Comparison of ENCODE assay signal across 19 cellular contexts in genomic region chr19:45784096-45784495, GRCh38. TPM values are rescaled to one million over a fixed set of nuclear protein-coding genes. Genes with fewer than 3 reads are reported as not detected.
DNase-seq lines count a peak whose midpoint lies in the region; ATAC-seq and TF ChIP-seq lines count a peak whose summit lies in the region.
"Had no signal": no experiment of that assay in that cellular context is flagged by ENCODE, and none has a peak within 500 bp of the region (broad histone marks: within the 10 kb centered on the region; RNA-seq: fewer than 3 reads in every experiment).

No MANE protein-coding gene starts in this region.

- H3K27ac Mint-ChIP-seq in activated CD4-positive, alpha-beta memory T cell treated with anti-CD3 and anti-CD28 coated beads for 36 hours, result no peak overlapping the region
- H3K27ac Mint-ChIP-seq in activated naive CD8-positive, alpha-beta T cell treated with anti-CD3 and anti-CD28 coated beads for 36 hours, result no peak overlapping the region
- H3K27ac Mint-ChIP-seq: activated CD4-positive, alpha-beta T cell treated with anti-CD3 and anti-CD28 coated beads, Interleukin-2, amount 10 ng/mL, durations not matched to agents 24 days and 14 days; activated naive CD8-positive, alpha-beta T cell treated with anti-CD3 and anti-CD28 coated beads, Interleukin-2, amount 10 ng/mL, durations not matched to agents 7 days and 5 days; CD8-positive, alpha-beta T cell; T-helper 1 cell treated with Interleukin-12 subunit alpha and Interleukin-12 subunit beta and Interleukin-4 antibody, amounts not matched to agents 30 μg/mL and 1 μg/mL, for 36 hours had no signal

- POLR2A ChIA-PET in SK-N-SH (lab: Yijun Ruan, JAX), result no interaction called here
- POLR2A ChIA-PET in activated CD4-positive, alpha-beta memory T cell treated with anti-CD3 and anti-CD28 coated beads for 36 hours (lab: Charles Lee), result no interaction called here

- WGBS in SK-N-SH (ENCODE audit: low lambda C conversion rate), result 88% methylated on average over 3 of the region's 4 CpGs
- 83% methylated on average over 1 of the region's 4 CpGs for WGBS in esophagus muscularis mucosa
- WGBS in prostate gland, result 81% methylated on average over 4 of the region's 4 CpGs
- WGBS in urinary bladder, result 71% methylated on average over 4 of the region's 4 CpGs

- TF ChIP-seq EP300 in SK-N-SH (IDR thresholded peaks at IDR 0.05; ENCODE audit: borderline replicate concordance in 1 of 2, low read depth in 1 of 2, low read length in 1 of 2) (no peak), esophagus muscularis mucosa (IDR thresholded peaks at IDR 0.05) (no peak)

- peaks cover 9% of the 10 kb centered on the region for H3K4me1 Mint-ChIP-seq in activated CD4-positive, alpha-beta memory T cell treated with anti-CD3 and anti-CD28 coated beads for 36 hours (ENCODE audit: low read depth)
- H3K4me1 Mint-ChIP-seq in activated naive CD8-positive, alpha-beta T cell treated with anti-CD3 and anti-CD28 coated beads for 36 hours, result peaks cover 8% of the 10 kb centered on the region

- H3K36me3 Mint-ChIP-seq in activated CD4-positive, alpha-beta memory T cell treated with anti-CD3 and anti-CD28 coated beads for 36 hours, result peaks cover 30% of the 10 kb centered on the region
- peaks cover 23% of the 10 kb centered on the region for H3K36me3 Mint-ChIP-seq in activated naive CD8-positive, alpha-beta T cell treated with anti-CD3 and anti-CD28 coated beads for 36 hours

- H3F3A ChIP-seq in SK-N-SH (replicated peaks; ENCODE audit: insufficient read depth), result peaks cover 14% of the 10 kb centered on the region

- no peak overlapping the region for H3K4me3 Mint-ChIP-seq in activated CD4-positive, alpha-beta memory T cell treated with anti-CD3 and anti-CD28 coated beads for 36 hours
- H3K4me3 Mint-ChIP-seq in activated naive CD8-positive, alpha-beta T cell treated with anti-CD3 and anti-CD28 coated beads for 36 hours, result no peak overlapping the region
- H3K4me3 Mint-ChIP-seq: activated CD4-positive, alpha-beta T cell treated with anti-CD3 and anti-CD28 coated beads, Interleukin-2, amount 10 ng/mL, durations not matched to agents 24 days and 14 days; activated naive CD8-positive, alpha-beta T cell treated with anti-CD3 and anti-CD28 coated beads, Interleukin-2, amount 10 ng/mL, durations not matched to agents 7 days and 5 days; CD8-positive, alpha-beta T cell; T-helper 1 cell treated with Interleukin-12 subunit alpha and Interleukin-12 subunit beta and Interleukin-4 antibody, amounts not matched to agents 30 μg/mL and 1 μg/mL, for 36 hours had no signal

- DNase-seq in SK-N-SH (no peak), esophagus muscularis mucosa (ENCODE audit: extremely low spot score) (no peak), prostate gland (ENCODE audit: low spot score) (no peak)
- no peak for DNase-seq in activated CD4-positive, alpha-beta memory T cell treated with anti-CD3 and anti-CD28 coated beads for 36 hours
- no peak for DNase-seq in activated naive CD8-positive, alpha-beta T cell treated with anti-CD3 and anti-CD28 coated beads for 36 hours
- DNase-seq: activated naive CD8-positive, alpha-beta T cell treated with anti-CD3 and anti-CD28 coated beads, Interleukin-2, amount 10 ng/mL, durations not matched to agents 7 days and 5 days; CD8-positive, alpha-beta T cell; cortex of kidney; NCI-H2029; NCI-H510A treated with DMSO at 0.1 percent for 48 hours had no signal

- H3K27ac ChIP-seq in SK-N-SH (ENCODE audit: low read depth in 2 of 2, low read length in 1 of 2) (peak overlapping the region; percentile 86 to 99; a peak in 3 of 4 replicates), esophagus muscularis mucosa (replicated peaks in 1 of 4) (peak overlapping the region; percentile 94 to 97 (median 95)), prostate gland (peak overlapping the region; percentile 82 to 89), urinary bladder (ENCODE audit: low read depth) (peak overlapping the region; percentile 42)

- peaks cover 13 to 40% of the 10 kb centered on the region in 2 experiments for H3K36me3 ChIP-seq in SK-N-SH (replicated peaks in 1 of 2; ENCODE audit: control insufficient read depth in 1 of 2, insufficient read depth in 2 of 2, low read length in 1 of 2)
- H3K36me3 ChIP-seq in esophagus muscularis mucosa, result peaks cover 17 to 46% (median 40%) of the 10 kb centered on the region in 4 donors
- no peaks in the 10 kb centered on the region for H3K36me3 ChIP-seq in prostate gland
- peaks cover 5% of the 10 kb centered on the region for H3K36me3 ChIP-seq in urinary bladder (ENCODE audit: insufficient read depth)

- H3K27me3 Mint-ChIP-seq in activated CD4-positive, alpha-beta memory T cell treated with anti-CD3 and anti-CD28 coated beads for 36 hours, result peaks cover 14% of the 10 kb centered on the region
- peaks cover 36% of the 10 kb centered on the region for H3K27me3 Mint-ChIP-seq in activated naive CD8-positive, alpha-beta T cell treated with anti-CD3 and anti-CD28 coated beads for 36 hours

- CTCF ChIA-PET in SK-N-SH (lab: Yijun Ruan, JAX), result interaction anchor here (0.7 to 5.1 kb wide), 3 partner anchors 14 to 90 kb away, joined by 3 to 27 read pairs (median 3); partner anchors contain the start of gene SIX5
- CTCF ChIA-PET in activated CD4-positive, alpha-beta memory T cell treated with anti-CD3 and anti-CD28 coated beads for 36 hours (lab: Charles Lee), result interaction anchor here (2.8 kb wide), 1 partner anchor 15 kb away, joined by 14 read pairs; no protein-coding TSS in a partner anchor

- H3K9me3 ChIP-seq in SK-N-SH (no peaks in the 10 kb centered on the region), esophagus muscularis mucosa (no peaks in the 10 kb centered on the region), prostate gland (no peaks in the 10 kb centered on the region)

- peak overlapping the region; percentile 72; the same call in 1 of the 2 replicates for H3K9ac ChIP-seq in SK-N-SH

- TF ChIP-seq RAD21 in SK-N-SH (IDR thresholded peaks at IDR 0.05; ENCODE audit: low read length), result no peak

- H3K27me3 ChIP-seq in SK-N-SH (ENCODE audit: insufficient read depth) (no peaks in the 10 kb centered on the region), esophagus muscularis mucosa (no peaks in the 10 kb centered on the region), prostate gland (replicated peaks; ENCODE audit: insufficient read depth) (no peaks in the 10 kb centered on the region)

- ATAC-seq in SK-N-SH treated with all-trans-retinoic acid at 6 μM for 48 hours, result no peak
- ATAC-seq in HG03108 (IDR thresholded peaks at IDR 0.05; ENCODE audit: unreplicated experiment), result no peak
- ATAC-seq: CD8-positive, alpha-beta T cell; left lobe of liver had no signal

- no peak for TF ChIP-seq POLR2A in esophagus muscularis mucosa (IDR thresholded peaks at IDR 0.05; ENCODE audit: low read depth)
- TF ChIP-seq POLR2A in prostate gland (IDR thresholded peaks at IDR 0.05), result no peak

- peaks cover 72% of the 10 kb centered on the region for H3K79me2 ChIP-seq in SK-N-SH (ENCODE audit: insufficient read depth)

- H3K4me3 ChIP-seq in SK-N-SH (ENCODE audit: low read depth in 2 of 2, low read length in 1 of 2) (no peak overlapping the region), esophagus muscularis mucosa (peak overlapping the region in 2 of 4 donors; percentile 74 to 82), prostate gland (no peak overlapping the region), urinary bladder (ENCODE audit: low read depth, low read length) (no peak overlapping the region)

- no peak overlapping the region for H2AFZ ChIP-seq in SK-N-SH (ENCODE audit: low read depth)

- H3K9me3 Mint-ChIP-seq in activated CD4-positive, alpha-beta memory T cell treated with anti-CD3 and anti-CD28 coated beads for 36 hours, result no peaks in the 10 kb centered on the region
- H3K9me3 Mint-ChIP-seq in activated naive CD8-positive, alpha-beta T cell treated with anti-CD3 and anti-CD28 coated beads for 36 hours, result no peaks in the 10 kb centered on the region
- H3K9me3 Mint-ChIP-seq: activated CD4-positive, alpha-beta T cell treated with anti-CD3 and anti-CD28 coated beads, Interleukin-2, amount 10 ng/mL, durations not matched to agents 24 days and 14 days; activated naive CD8-positive, alpha-beta T cell treated with anti-CD3 and anti-CD28 coated beads, Interleukin-2, amount 10 ng/mL, durations not matched to agents 7 days and 5 days; CD8-positive, alpha-beta T cell; neural crest cell; T-helper 1 cell treated with Interleukin-12 subunit alpha and Interleukin-12 subunit beta and Interleukin-4 antibody, amounts not matched to agents 30 μg/mL and 1 μg/mL, for 36 hours had no signal

- no peaks in the 10 kb centered on the region for H3K9me2 ChIP-seq in SK-N-SH

- intact Hi-C loops in esophagus muscularis mucosa (cut with DNase I) (no loop called here), prostate gland (cut with DNase I) (no loop called here)
- intact Hi-C loops in activated CD4-positive, alpha-beta memory T cell treated with anti-CD3 and anti-CD28 coated beads for 36 hours (cut with micrococcal nuclease), result no loop called here

- TF ChIP-seq CTCF in SK-N-SH (IDR thresholded peaks at IDR 0.05) (no peak), esophagus muscularis mucosa (IDR thresholded peaks at IDR 0.05) (no peak), prostate gland (IDR thresholded peaks at IDR 0.05) (no peak)

- peak overlapping the region; percentile 90; the same call in 1 of the 2 replicates for H3K4me2 ChIP-seq in SK-N-SH

- 0 out of 2 replicates have a peak, but pooled peaks cover 3% of the 10 kb centered on the region for H4K20me1 ChIP-seq in SK-N-SH (ENCODE audit: insufficient read depth)

- H3K4me1 ChIP-seq in SK-N-SH (ENCODE audit: control insufficient read depth in 1 of 2, insufficient read depth in 2 of 2, low read depth in 1 of 2, low read length in 1 of 2), result peaks cover 22 to 30% of the 10 kb centered on the region in 2 experiments; a peak in 3 of 4 replicates
- H3K4me1 ChIP-seq in esophagus muscularis mucosa, result peaks cover 66 to 79% (median 73%) of the 10 kb centered on the region in 4 donors
- H3K4me1 ChIP-seq in prostate gland (replicated peaks), result peaks cover 18% of the 10 kb centered on the region
- peaks cover 4% of the 10 kb centered on the region for H3K4me1 ChIP-seq in urinary bladder (ENCODE audit: insufficient read depth)

RNA-seq across cellular contexts. Expression of gene DMPK, which starts 1.8 kb away (rescaled TPM):
- polyA plus RNA-seq in SK-N-SH (2012; rRNA removed), result 86.4 and 92.2 TPM in 2 replicates
- polyA plus RNA-seq in SK-N-SH (2012; cell fraction: cytosol; rRNA removed), result 37.4 and 40.6 TPM in 2 replicates
- 481 and 556 TPM in 2 replicates for polyA plus RNA-seq in SK-N-SH (2012; cell fraction: nucleus; rRNA removed)
- total RNA-seq in esophagus muscularis mucosa, result 100 to 1,000 TPM; 247 to 487 (median 347) TPM
- 10 to 100 TPM; 52.8 to 88.2 TPM for total RNA-seq in prostate gland
- total RNA-seq in urinary bladder, result 49.4 TPM
- 223 TPM for polyA plus RNA-seq in urinary bladder
- total RNA-seq in activated CD4-positive, alpha-beta memory T cell treated with anti-CD3 and anti-CD28 coated beads for 36 hours, result 10 to 100 TPM; 10.7 to 11.0 TPM
- 1 to 10 TPM; 7.3 to 8.6 TPM for total RNA-seq in activated naive CD8-positive, alpha-beta T cell treated with anti-CD3 and anti-CD28 coated beads for 36 hours

RNA-seq across cellular contexts. Expression of gene DMWD, which starts 8.5 kb away (rescaled TPM):
- polyA plus RNA-seq in SK-N-SH (2012; rRNA removed), result 39.3 and 40.6 TPM in 2 replicates
- 11.6 and 18.4 TPM in 2 replicates for polyA plus RNA-seq in SK-N-SH (2012; cell fraction: cytosol; rRNA removed)
- 140 and 155 TPM in 2 replicates for polyA plus RNA-seq in SK-N-SH (2012; cell fraction: nucleus; rRNA removed)
- total RNA-seq in esophagus muscularis mucosa, result 10 to 100 TPM; 56.0 to 88.7 (median 63.3) TPM
- total RNA-seq in prostate gland, result 10 to 100 TPM; 35.5 to 96.7 TPM
- total RNA-seq in urinary bladder, result 24.7 TPM
- 43.7 TPM for polyA plus RNA-seq in urinary bladder
- total RNA-seq in activated CD4-positive, alpha-beta memory T cell treated with anti-CD3 and anti-CD28 coated beads for 36 hours, result 10 to 100 TPM; 43.1 to 45.8 TPM
- 10 to 100 TPM; 29.5 to 30.7 TPM for total RNA-seq in activated naive CD8-positive, alpha-beta T cell treated with anti-CD3 and anti-CD28 coated beads for 36 hours

RNA-seq across cellular contexts. Expression of gene SIX5, which starts 15.0 kb away (rescaled TPM):
- 6.4 and 8.4 TPM in 2 replicates for polyA plus RNA-seq in SK-N-SH (2012; rRNA removed)
- polyA plus RNA-seq in SK-N-SH (2012; cell fraction: cytosol; rRNA removed), result 3.1 and 5.2 TPM in 2 replicates
- polyA plus RNA-seq in SK-N-SH (2012; cell fraction: nucleus; rRNA removed), result 22.8 and 31.2 TPM in 2 replicates
- 10 to 100 TPM; 18.2 to 39.9 (median 28.8) TPM for total RNA-seq in esophagus muscularis mucosa
- 10 to 100 TPM; 33.7 to 37.5 TPM for total RNA-seq in prostate gland
- 10.4 TPM for total RNA-seq in urinary bladder
- polyA plus RNA-seq in urinary bladder, result 51.1 TPM
- 1 to 10 TPM; 2.3 to 2.4 TPM for total RNA-seq in activated CD4-positive, alpha-beta memory T cell treated with anti-CD3 and anti-CD28 coated beads for 36 hours
- total RNA-seq in activated naive CD8-positive, alpha-beta T cell treated with anti-CD3 and anti-CD28 coated beads for 36 hours, result 1 to 10 TPM; 1.6 to 1.7 TPM

RNA-seq across cellular contexts. Expression of gene RSPH6A, which starts 31.0 kb away (rescaled TPM):
- 0.02 TPM in 1 of 2 replicates, not detected in the other for polyA plus RNA-seq in SK-N-SH (2012; rRNA removed)
- 0.01 TPM in 1 of 2 replicates, not detected in the other for polyA plus RNA-seq in SK-N-SH (2012; cell fraction: cytosol; rRNA removed)
- polyA plus RNA-seq in SK-N-SH (2012; cell fraction: nucleus; rRNA removed), result 0.04 and 0.05 TPM in 2 replicates
- under 1 TPM in 1 of 4 donors, not detected in 3; 0.11 TPM for total RNA-seq in esophagus muscularis mucosa
- 1 to 10 TPM in 1 of 2 donors, under 1 TPM in 1; 0.50 to 5.2 TPM for total RNA-seq in prostate gland
- total RNA-seq in urinary bladder, result not detected
- not detected for polyA plus RNA-seq in urinary bladder
- total RNA-seq in activated CD4-positive, alpha-beta memory T cell treated with anti-CD3 and anti-CD28 coated beads for 36 hours, result under 1 TPM; 0.12 to 0.19 TPM
- under 1 TPM; 0.12 to 0.21 TPM for total RNA-seq in activated naive CD8-positive, alpha-beta T cell treated with anti-CD3 and anti-CD28 coated beads for 36 hours
- total RNA-seq: left lobe of liver had no signal

RNA-seq across cellular contexts. Expression of gene MEIOSIN, which starts 50.9 kb away (rescaled TPM):
- polyA plus RNA-seq in SK-N-SH (2012; rRNA removed), result 0.03 and 0.06 TPM in 2 replicates
- polyA plus RNA-seq in SK-N-SH (2012; cell fraction: cytosol; rRNA removed), result 0.01 TPM in 1 of 2 replicates, not detected in the other
- 0.02 and 0.06 TPM in 2 replicates for polyA plus RNA-seq in SK-N-SH (2012; cell fraction: nucleus; rRNA removed)
- not detected for total RNA-seq in esophagus muscularis mucosa
- 1 to 10 TPM in 1 of 2 donors, not detected in 1; 1.8 TPM for total RNA-seq in prostate gland
- not detected for total RNA-seq in urinary bladder
- polyA plus RNA-seq in urinary bladder, result not detected
- total RNA-seq in activated CD4-positive, alpha-beta memory T cell treated with anti-CD3 and anti-CD28 coated beads for 36 hours, result not detected
- total RNA-seq in activated naive CD8-positive, alpha-beta T cell treated with anti-CD3 and anti-CD28 coated beads for 36 hours, result under 1 TPM; 0.08 TPM
- total RNA-seq: activated CD4-positive, alpha-beta T cell treated with anti-CD3 and anti-CD28 coated beads, Interleukin-2, amount 10 ng/mL, durations not matched to agents 24 days and 14 days; activated naive CD8-positive, alpha-beta T cell treated with anti-CD3 and anti-CD28 coated beads, Interleukin-2, amount 10 ng/mL, durations not matched to agents 7 days and 5 days; CD8-positive, alpha-beta T cell; Daoy; left lobe of liver; LHCN-M2; neural crest cell had no signal

Comparison
In these comparisons a context has a peak if more than half of its experiments do, and no peak if none do; other contexts are left out.
1. H3K27ac ChIP-seq: peak in every context shown above with its lines; median percentile 95 in esophagus muscularis mucosa; 92 in SK-N-SH; 86 in prostate gland; 42 in urinary bladder.